ENCODE assay signal across 1 cellular context in the genomic region with DNA sequence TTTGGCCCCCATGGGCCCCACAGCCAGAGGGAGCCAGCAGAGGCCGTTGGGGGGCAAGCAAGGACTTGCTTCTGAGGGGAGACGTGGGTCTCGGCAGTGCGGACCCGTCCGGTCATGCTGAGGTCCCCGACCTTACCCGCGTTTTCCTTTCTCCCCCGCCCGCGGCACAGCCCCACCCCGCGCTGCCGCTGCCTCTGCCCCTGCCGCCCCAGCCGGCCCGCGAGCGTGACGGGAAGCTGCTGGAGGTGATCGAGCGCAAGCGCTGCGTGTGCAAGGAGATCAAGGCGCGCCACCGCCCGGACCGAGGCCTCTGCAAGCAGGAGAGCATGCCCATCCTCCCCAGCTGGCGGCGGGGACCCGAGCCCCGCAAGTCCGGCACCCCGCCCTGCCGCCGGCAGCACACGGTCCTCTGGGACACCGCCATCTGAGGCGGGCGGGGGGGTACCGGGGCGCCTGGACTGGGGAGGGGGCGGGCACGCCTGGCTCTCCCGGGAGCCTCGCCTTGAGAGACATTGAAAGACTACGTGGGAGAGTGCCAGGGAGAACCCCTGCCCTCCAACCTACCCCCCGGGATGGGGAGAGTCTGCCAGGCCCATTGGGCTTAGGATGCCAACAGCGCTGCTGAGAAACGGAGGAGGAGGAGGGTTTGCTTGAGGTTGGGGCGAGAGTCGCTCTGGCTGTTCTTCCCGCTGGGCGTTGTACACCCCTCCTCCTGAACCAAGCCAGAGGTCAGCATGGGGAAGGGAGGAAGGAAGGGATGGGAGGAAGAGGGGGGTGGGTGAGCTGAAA.
TF ChIP-seq lines count a peak whose summit lies in the region.

No MANE protein-coding gene starts in this region.

TF ChIP-seq in IMR-90, 13 proteins besides CTCF, POLR2A, EP300 and RAD21:
- no peak for TF ChIP-seq NFE2L2 (IDR thresholded peaks at IDR 0.05; ENCODE audit: low read depth, low read length)
- TF ChIP-seq RCOR1 (IDR thresholded peaks at IDR 0.05; ENCODE audit: insufficient replicate concordance, low read length), result no peak
